15 cellular contexts compared by ENCODE assay signal in genomic region chr15:74242296-74242929, GRCh38. TPM values are rescaled to one million over a fixed set of nuclear protein-coding genes. Genes with fewer than 3 reads are reported as not detected.
DNase-seq lines count a peak whose midpoint lies in the region; ATAC-seq and TF ChIP-seq lines count a peak whose summit lies in the region.
"Had no signal": no experiment of that assay in that cellular context is flagged by ENCODE, and none has a peak within 500 bp of the region (broad histone marks: within the 10 kb centered on the region; RNA-seq: fewer than 3 reads in every experiment).

No MANE protein-coding gene starts in this region.

- peak overlapping the region; percentile 41 for H2BK15ac ChIP-seq in neuronal stem cell (ENCODE audit: low read length)

- H3K36me3 ChIP-seq in PC-9 (ENCODE audit: low read depth) (no peaks in the 10 kb centered on the region), neuronal stem cell (replicated peaks in 1 of 2; ENCODE audit: control insufficient read depth in 2 of 2, insufficient read depth in 2 of 2, low read length in 2 of 2) (no peaks in the 10 kb centered on the region), OCI-LY7 (ENCODE audit: insufficient read depth, low read length) (no peaks in the 10 kb centered on the region)
- H3K36me3 ChIP-seq: esophagus muscularis mucosa, neutrophil had no signal

- no peaks in the 10 kb centered on the region for H3K79me1 ChIP-seq in neuronal stem cell (ENCODE audit: low read depth, low read length)

- peak overlapping the region; percentile 39 for H3K9ac ChIP-seq in neuronal stem cell (ENCODE audit: low read depth, low read length, poor library complexity)

- H3K27me3 ChIP-seq in PC-9 (ENCODE audit: insufficient read depth, low read depth) (no peaks in the 10 kb centered on the region), neuronal stem cell (ENCODE audit: control insufficient read depth in 3 of 3, insufficient read depth in 3 of 3, low read depth in 1 of 3, low read length in 3 of 3) (no peaks in the 10 kb centered on the region)

- POLR2A ChIA-PET in PC-9 (lab: Charles Lee; ENCODE audit: unreplicated experiment), result interaction anchor here (0.8 kb wide), 1 partner anchor 35 kb away, joined by 3 read pairs; no protein-coding TSS in a partner anchor
- POLR2A ChIA-PET in OCI-LY7 (lab: Charles Lee), result no interaction called here

- H3K4me2 ChIP-seq in PC-9, result peak overlapping the region; percentile 57
- H3K4me2 ChIP-seq in neuronal stem cell (ENCODE audit: insufficient read depth, low read length, poor library complexity, severe bottlenecking), result no peak overlapping the region
- no peak overlapping the region for H3K4me2 ChIP-seq in OCI-LY7 (ENCODE audit: low read length)

- CTCF ChIA-PET in PC-9 (lab: Charles Lee) (no interaction called here), OCI-LY7 (lab: Charles Lee; ENCODE audit: unreplicated experiment) (no interaction called here)

- peak overlapping the region; percentile 89 for H3K18ac ChIP-seq in neuronal stem cell (ENCODE audit: low read length)

- WGBS in neuronal stem cell (ENCODE audit: extremely low coverage in 2 of 2, insufficient read length in 2 of 2, insufficient replicate concordance in 1 of 2), 2 donors, result no CpG with 5 or more reads among the region's 10 CpGs

- H3K4me3 ChIP-seq in PC-9, result no peak overlapping the region
- H3K4me3 ChIP-seq in fibroblast of pulmonary artery (replicated peaks; ENCODE audit: low read depth, low read length), result no peak overlapping the region
- no peak overlapping the region for H3K4me3 ChIP-seq in neuronal stem cell (ENCODE audit: low read length in 2 of 2)
- H3K4me3 ChIP-seq in OCI-LY7 (ENCODE audit: low read depth, low read length, poor library complexity, severe bottlenecking), result no peak overlapping the region
- H3K4me3 ChIP-seq: esophagus muscularis mucosa had no signal

- H3K9me2 ChIP-seq in PC-9 (ENCODE audit: insufficient read depth), result no peaks in the 10 kb centered on the region
- no peaks in the 10 kb centered on the region for H3K9me2 ChIP-seq in OCI-LY7 (ENCODE audit: insufficient read depth, low read length)

- H3K27ac ChIP-seq in PC-9, result no peak overlapping the region
- H3K27ac ChIP-seq in neuronal stem cell (replicated peaks; ENCODE audit: low read length), result no peak overlapping the region
- no peak overlapping the region for H3K27ac ChIP-seq in OCI-LY7 (ENCODE audit: low read depth, low read length, poor library complexity, severe bottlenecking)
- H3K27ac ChIP-seq: esophagus muscularis mucosa, neutrophil had no signal

- H3K79me2 ChIP-seq in PC-9 (ENCODE audit: low read depth) (no peaks in the 10 kb centered on the region), OCI-LY7 (ENCODE audit: insufficient read depth, low read depth, low read length) (no peaks in the 10 kb centered on the region)

- no peak overlapping the region for H2BK5ac ChIP-seq in neuronal stem cell (ENCODE audit: low read length)

- H2AFZ ChIP-seq in PC-9, result no peak overlapping the region
- H2AFZ ChIP-seq in neuronal stem cell (ENCODE audit: low read length), result peak overlapping the region; percentile 49
- no peak overlapping the region for H2AFZ ChIP-seq in OCI-LY7 (ENCODE audit: low read length)

- H3K9me3 ChIP-seq in PC-9 (ENCODE audit: insufficient read depth, low read depth), result no peaks in the 10 kb centered on the region
- no peaks in the 10 kb centered on the region for H3K9me3 ChIP-seq in neuronal stem cell (replicated peaks in 1 of 2; ENCODE audit: control insufficient read depth in 2 of 2, insufficient read depth in 1 of 2, low read depth in 1 of 2, low read length in 2 of 2)
- H3K9me3 ChIP-seq in OCI-LY7 (ENCODE audit: low read length), result no peaks in the 10 kb centered on the region
- H3K9me3 ChIP-seq: esophagus muscularis mucosa, neutrophil had no signal

- DNase-seq in ELF-1 (ENCODE audit: low read depth, low spot score) (peak; percentile 56), PC-9 (peak; percentile 40 to 71), fibroblast of pulmonary artery (ENCODE audit: low read depth) (peak; percentile 30), neuronal stem cell (ENCODE audit: low spot score) (no peak), superior temporal gyrus (ENCODE audit: extremely low spot score) (no peak), NCI-H2029 (lab: John Stamatoyannopoulos, UW) (no peak), OCI-LY7 (ENCODE audit: low spot score) (no peak)
- DNase-seq: activated B cell treated with CpG ODN at 0.5 μM for 24 hours, caudate nucleus, immature natural killer cell, Kasumi-1, NCI-H2171 treated with DMSO at 0.1 percent for 48 hours had no signal

- H4K91ac ChIP-seq in neuronal stem cell (ENCODE audit: low read depth, low read length, poor library complexity), result no peak overlapping the region

- H3K23ac ChIP-seq in neuronal stem cell (ENCODE audit: low read depth, low read length, poor library complexity), result peak overlapping the region; percentile 8

- intact Hi-C loops in PC-9 (cut with micrococcal nuclease; ENCODE audit: unreplicated experiment), result loop anchor here (5.0 kb wide), 1 partner anchor 60 kb away; no protein-coding TSS in a partner anchor
- intact Hi-C loops in OCI-LY7 (cut with micrococcal nuclease; ENCODE audit: unreplicated experiment), result no loop called here

- peak overlapping the region; percentile 33 for H2BK12ac ChIP-seq in neuronal stem cell (ENCODE audit: low read length)

- peak overlapping the region; percentile 77 for H2BK120ac ChIP-seq in neuronal stem cell (ENCODE audit: low read depth, low read length)

- no peaks in the 10 kb centered on the region for H4K20me1 ChIP-seq in PC-9 (ENCODE audit: insufficient read depth)
- H4K20me1 ChIP-seq in OCI-LY7 (ENCODE audit: insufficient read depth, low read length), result no peaks in the 10 kb centered on the region

- H3K4me1 ChIP-seq in PC-9 (replicated peaks; ENCODE audit: insufficient read depth) (peaks cover 48% of the 10 kb centered on the region), neuronal stem cell (ENCODE audit: control insufficient read depth in 2 of 2, insufficient read depth in 1 of 2, low read depth in 1 of 2, low read length in 2 of 2) (peaks cover 43 to 44% of the 10 kb centered on the region in 2 donors), OCI-LY7 (ENCODE audit: insufficient read depth, low read length, poor library complexity, severe bottlenecking) (no peaks in the 10 kb centered on the region)

- H2AK5ac ChIP-seq in neuronal stem cell (ENCODE audit: low read depth, low read length), result peak overlapping the region; percentile 68

- BruUV-seq in PC-9 (replicated peaks; lab: Mats Ljungman, UMichigan) (no TSS peak), OCI-LY7 (replicated peaks; lab: Mats Ljungman, UMichigan) (no TSS peak)

- ATAC-seq in GM21825 (IDR thresholded peaks at IDR 0.05; ENCODE audit: unreplicated experiment), result no peak

- H3K14ac ChIP-seq in neuronal stem cell (ENCODE audit: low read length), result no peak overlapping the region

- TF ChIP-seq CTCF in PC-9 (conservative IDR thresholded peaks at IDR 0.05) (no peak), fibroblast of pulmonary artery (IDR thresholded peaks at IDR 0.05; ENCODE audit: low read length, missing control alignments) (no peak), OCI-LY7 (conservative IDR thresholded peaks at IDR 0.05; ENCODE audit: low read length) (no peak)

- no peak overlapping the region for H4K8ac ChIP-seq in neuronal stem cell (ENCODE audit: low read depth, low read length)

- peak overlapping the region; percentile 26 for H3K4ac ChIP-seq in neuronal stem cell (ENCODE audit: low read length)

- H3F3A ChIP-seq in PC-9 (ENCODE audit: insufficient read depth, low read depth), result peaks cover 27% of the 10 kb centered on the region

RNA-seq across cellular contexts. Expression of gene CCDC33, which starts 6.3 kb away (rescaled TPM):
- total RNA-seq in PC-9 (2021), result 7.5 and 15.4 TPM in 2 replicates
- polyA plus RNA-seq in neuronal stem cell (2013, experiment 1 of 2), result 1.3 TPM
- polyA plus RNA-seq in neuronal stem cell (2013, experiment 2 of 2), result 1.1 TPM
- not detected in 2 replicates for total RNA-seq in OCI-LY7 (2014; rRNA removed; shearing (Covaris generic))
- not detected in 2 replicates for total RNA-seq in OCI-LY7 (2022)
- total RNA-seq: activated B cell treated with CpG ODN at 0.5 μM for 24 hours, esophagus muscularis mucosa had no signal
- polyA plus RNA-seq: immature natural killer cell had no signal

RNA-seq across cellular contexts. Expression of gene STRA6, which starts 39.8 kb away (rescaled TPM):
- total RNA-seq in PC-9 (2021) (64.9 and 83.6 TPM in 2 replicates), OCI-LY7 (2022) (not detected in 2 replicates)
- polyA plus RNA-seq in neuronal stem cell (2013, experiment 1 of 2), result 3.9 TPM
- polyA plus RNA-seq in neuronal stem cell (2013, experiment 2 of 2), result 3.4 TPM
- total RNA-seq in OCI-LY7 (2014; rRNA removed; shearing (Covaris generic)), result not detected in 2 replicates
- total RNA-seq: activated B cell treated with CpG ODN at 0.5 μM for 24 hours had no signal
- polyA plus RNA-seq: immature natural killer cell had no signal

Comparison
In these comparisons a context has a peak if more than half of its experiments do, and no peak if none do; other contexts are left out.
1. DNase-seq: peak in ELF-1 (single experiment), PC-9 (2 of 2) and fibroblast of pulmonary artery (single experiment); none in neuronal stem cell (single experiment), superior temporal gyrus (single experiment), NCI-H2029 (single experiment) and OCI-LY7 (single experiment).
2. RNA of gene STRA6, which starts 39.8 kb away (total RNA-seq): 64.9 to 83.6 TPM in PC-9; not detected in OCI-LY7; every median in the first group is over 10 times any median in the second.